In the genomic region with DNA sequence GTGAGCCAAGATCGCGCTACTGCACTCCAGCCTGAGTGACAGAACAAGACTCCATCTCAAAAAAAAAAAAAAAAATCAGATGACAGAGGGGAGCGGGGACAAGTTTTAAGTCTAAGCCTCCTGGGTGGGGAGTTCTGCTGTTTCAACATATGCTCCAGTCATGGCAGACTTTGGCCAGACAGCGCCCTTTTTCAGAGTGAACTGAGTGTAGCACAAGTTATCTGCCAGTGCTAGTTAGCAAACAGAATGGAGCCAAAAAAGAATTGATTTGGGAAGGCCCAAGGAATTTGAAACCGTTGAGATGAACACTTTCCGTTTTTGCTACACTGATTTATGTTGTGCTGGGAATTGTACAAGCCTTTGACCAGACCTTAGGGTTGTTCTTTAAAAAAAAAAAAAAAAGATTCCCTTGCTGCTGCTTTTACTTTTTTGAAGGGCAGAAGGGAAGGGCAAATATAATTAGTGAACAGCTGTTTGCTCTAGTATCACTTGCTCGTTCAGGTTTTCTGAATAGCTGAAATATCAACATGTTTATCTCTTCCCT, we compare ENCODE assay signal across 1 cellular context.
TF ChIP-seq lines count a peak whose summit lies in the region.

No MANE protein-coding gene starts in this region.

TF ChIP-seq in SK-N-SH, 30 proteins besides CTCF, POLR2A, EP300 and RAD21 (continued from another document):
- TF ChIP-seq ZBTB33 (IDR thresholded peaks at IDR 0.05; ENCODE audit: borderline replicate concordance, low read depth): no peak
- TF ChIP-seq SMC3 (IDR thresholded peaks at IDR 0.05; ENCODE audit: low read depth, low read length): no peak
- TF ChIP-seq IRF3 (IDR thresholded peaks at IDR 0.05; ENCODE audit: low read depth, low read length): no peak
- no peak for TF ChIP-seq PBX3 (IDR thresholded peaks at IDR 0.05)
- TF ChIP-seq MEF2A (IDR thresholded peaks at IDR 0.05; ENCODE audit: borderline replicate concordance, low read depth): no peak
